Comparison of ENCODE assay signal across 9 cellular contexts in the genomic region with DNA sequence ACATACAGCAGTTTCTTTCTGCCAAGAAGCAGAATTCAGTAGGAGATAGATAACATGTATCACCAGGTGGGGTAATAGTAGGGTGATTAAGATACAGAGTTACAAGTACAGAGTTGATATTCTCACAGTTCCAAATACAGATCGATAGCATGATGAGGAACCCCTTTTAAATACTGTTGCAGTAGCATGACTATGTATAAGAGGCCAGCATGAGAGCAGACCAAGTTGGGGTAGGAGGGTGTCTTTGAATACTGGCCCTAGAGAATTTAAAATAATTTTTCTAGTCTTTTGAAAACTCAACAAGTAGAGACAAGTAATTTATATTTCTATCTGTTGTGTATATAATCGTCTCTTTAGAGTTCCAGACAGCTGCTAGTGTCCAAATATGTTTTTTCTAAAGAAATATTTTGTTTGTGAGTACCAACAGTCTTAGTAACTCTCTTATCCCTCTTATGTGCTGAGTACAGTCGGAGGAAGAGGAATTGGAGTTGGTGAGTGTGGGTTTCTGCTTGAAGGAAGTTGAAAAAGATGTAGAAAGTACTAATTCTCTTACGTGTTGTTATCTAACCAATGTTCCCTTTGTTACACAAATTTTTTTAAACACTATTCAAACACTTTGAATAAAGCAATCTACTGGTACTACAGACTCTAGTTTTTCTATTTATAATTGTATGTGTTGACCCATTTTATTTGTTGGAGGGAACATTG. TPM values are rescaled to one million over a fixed set of nuclear protein-coding genes. Genes with fewer than 3 reads are reported as not detected.
A peak's percentile ranks its signal among the peaks of the same experiment; 100 is the strongest.
DNase-seq lines count a peak whose midpoint lies in the region; ATAC-seq, FAIRE-seq and TF ChIP-seq lines count a peak whose summit lies in the region.
"Had no signal": no experiment of that assay in that cellular context is flagged by ENCODE, and none has a peak within 500 bp of the region (broad histone marks: within the 10 kb centered on the region; RNA-seq: fewer than 3 reads in every experiment).

No MANE protein-coding gene starts in this region.

- DNase-seq in RWPE2 (ENCODE audit: low spot score) (no peak), fibroblast of the aortic adventitia (ENCODE audit: low read depth) (peak; percentile 57), HCEC 1CT (no peak), dedifferentiated amniotic fluid mesenchymal stem cell (ENCODE audit: extremely low spot score) (no peak), RCC 7860 (ENCODE audit: low spot score) (no peak)
- DNase-seq: WERI-Rb-1 had no signal

- no peaks in the 10 kb centered on the region for H3K36me3 ChIP-seq in RWPE2 (ENCODE audit: low read depth)
- no peaks in the 10 kb centered on the region for H3K36me3 ChIP-seq in skeletal muscle satellite cell (ENCODE audit: insufficient read depth, low read length)

- peak overlapping the region; percentile 17 for H3K27ac ChIP-seq in RWPE2 (ENCODE audit: poor library complexity, severe bottlenecking)
- H3K27ac ChIP-seq: WERI-Rb-1 had no signal

- FAIRE-seq in RCC 7860 (lab: Jason Lieb, UNC): no peak

- ATAC-seq in GM21723 (IDR thresholded peaks at IDR 0.05; ENCODE audit: unreplicated experiment): peak; percentile 8
- no peak for ATAC-seq in RWPE2 (ENCODE audit: low read depth)
- no peak for ATAC-seq in GM21515 (IDR thresholded peaks at IDR 0.05; ENCODE audit: unreplicated experiment)

- TF ChIP-seq CTCF in RWPE2 (IDR thresholded peaks at IDR 0.05; ENCODE audit: poor library complexity, severe bottlenecking): no peak
- TF ChIP-seq CTCF in fibroblast of the aortic adventitia (IDR thresholded peaks at IDR 0.05; ENCODE audit: insufficient read depth, low read length): no peak

- H3K4me3 ChIP-seq in RWPE2 (ENCODE audit: severe bottlenecking) (no peak overlapping the region), fibroblast of the aortic adventitia (ENCODE audit: low read depth, low read length) (no peak overlapping the region), skeletal muscle satellite cell (ENCODE audit: low read length) (peak overlapping the region; percentile 33)

- H3K27me3 ChIP-seq in RWPE2 (ENCODE audit: insufficient read depth, poor library complexity, severe bottlenecking) (no peaks in the 10 kb centered on the region), skeletal muscle satellite cell (ENCODE audit: control insufficient read depth, insufficient read depth, low read length) (no peaks in the 10 kb centered on the region)

- H3K4me2 ChIP-seq in skeletal muscle satellite cell (ENCODE audit: low read length): peak overlapping the region; percentile 67

- H3K4me1 ChIP-seq in RWPE2 (ENCODE audit: insufficient read depth, poor library complexity, severe bottlenecking) (peaks cover 26% of the 10 kb centered on the region), skeletal muscle satellite cell (ENCODE audit: control insufficient read depth, insufficient read depth, low read length) (peaks cover 31% of the 10 kb centered on the region)

- H3K9me3 ChIP-seq in RWPE2 (ENCODE audit: severe bottlenecking) (no peaks in the 10 kb centered on the region), skeletal muscle satellite cell (replicated peaks; ENCODE audit: low read length) (no peaks in the 10 kb centered on the region)

- H3K9ac ChIP-seq in skeletal muscle satellite cell (ENCODE audit: low read depth, low read length): peak overlapping the region; percentile 38

RNA-seq across cellular contexts. Expression of a gene that starts 30.2 kb away (rescaled TPM):
- total RNA-seq in fibroblast of the aortic adventitia (ENCODE audit: low replicate concordance): 2.6 and 9.0 TPM in 2 replicates
- 5.6 and 8.5 TPM in 2 replicates for total RNA-seq in skeletal muscle satellite cell (2012; rRNA removed)
